17 cellular contexts compared by ENCODE assay signal in genomic region chr2:54287532-54287931, GRCh38. TPM values are rescaled to one million over a fixed set of nuclear protein-coding genes. Genes with fewer than 3 reads are reported as not detected.
DNase-seq lines count a peak whose midpoint lies in the region; ATAC-seq, FAIRE-seq and TF ChIP-seq lines count a peak whose summit lies in the region.
"Had no signal": no experiment of that assay in that cellular context is flagged by ENCODE, and none has a peak within 500 bp of the region (broad histone marks: within the 10 kb centered on the region; RNA-seq: fewer than 3 reads in every experiment).

No MANE protein-coding gene starts in this region.

- DNase-seq in H54 (ENCODE audit: insufficient read length, low spot score) (no peak), Right ventricle myocardium superior (no peak), prostate gland (ENCODE audit: low spot score) (peak; percentile 27), testis (peak; percentile 16), coronary artery (ENCODE audit: low spot score) (no peak), COLO829 (ENCODE audit: low spot score) (no peak)
- DNase-seq in activated effector memory CD4-positive, alpha-beta T cell treated with anti-CD3 and anti-CD28 coated beads, Interleukin-2, amount 50 U/mL, for 16 hours = no peak
- DNase-seq: AML-193, IMR-90, Kasumi-1, NCI-H1930, NCI-H510A treated with DMSO at 0.1 percent for 48 hours, Peyer's patch had no signal

- H3K36me3 ChIP-seq in prostate gland = no peaks in the 10 kb centered on the region
- H3K36me3 ChIP-seq in testis (ENCODE audit: low read depth, missing control alignments) = no peaks in the 10 kb centered on the region
- H3K36me3 ChIP-seq: Peyer's patch had no signal

- H3K9me3 ChIP-seq in prostate gland = no peaks in the 10 kb centered on the region
- H3K9me3 ChIP-seq in testis = no peaks in the 10 kb centered on the region
- H3K9me3 ChIP-seq: A549, Peyer's patch had no signal

- intact Hi-C loops in Right ventricle myocardium superior (cut with DNase I) (no loop called here), prostate gland (cut with DNase I) (no loop called here), testis (cut with DNase I; ENCODE audit: low total_unique reads) (no loop called here)

- ATAC-seq in Right ventricle myocardium superior (ENCODE audit: poor library complexity) = peak; percentile 81
- ATAC-seq: A549, HCT116 had no signal

- no peak overlapping the region for H3K27ac ChIP-seq in prostate gland
- H3K27ac ChIP-seq in testis = no peak overlapping the region
- H3K27ac ChIP-seq in coronary artery = no peak overlapping the region
- H3K27ac ChIP-seq: A549, Peyer's patch had no signal

- H3K27me3 ChIP-seq in prostate gland (replicated peaks; ENCODE audit: insufficient read depth) (no peaks in the 10 kb centered on the region), testis (no peaks in the 10 kb centered on the region)
- H3K27me3 ChIP-seq: Peyer's patch had no signal

- TF ChIP-seq CTCF in prostate gland (IDR thresholded peaks at IDR 0.05) (no peak), testis (IDR thresholded peaks at IDR 0.05) (no peak), coronary artery (IDR thresholded peaks at IDR 0.05) (no peak)

- 51% methylated on average over 2 of the region's 2 CpGs for WGBS in prostate gland
- 57 to 68% methylated on average over 1 to 2 of the region's 2 CpGs for WGBS in testis, 2 donors

- TF ChIP-seq POLR2A in H54 (IDR thresholded peaks at IDR 0.05; ENCODE audit: low read depth, low read length) (no peak), prostate gland (IDR thresholded peaks at IDR 0.05) (no peak), testis (IDR thresholded peaks at IDR 0.05) (no peak)

- H3K4me3 ChIP-seq in prostate gland = no peak overlapping the region
- no peak overlapping the region for H3K4me3 ChIP-seq in testis
- no peak overlapping the region for H3K4me3 ChIP-seq in coronary artery
- H3K4me3 ChIP-seq: A549, Peyer's patch had no signal

- H3K4me1 ChIP-seq in prostate gland (replicated peaks) (no peaks in the 10 kb centered on the region), testis (no peaks in the 10 kb centered on the region)
- H3K4me1 ChIP-seq: A549, Peyer's patch had no signal

- FAIRE-seq in H54 (lab: Jason Lieb, UNC) = peak; percentile 33
- FAIRE-seq: A549, GM12891 had no signal

RNA-seq across cellular contexts. Expression of gene TSPYL6, which starts 31.5 kb away (rescaled TPM):
- total RNA-seq in Right ventricle myocardium superior (not detected), prostate gland (10 to 100 TPM in 1 of 2 donors, not detected in 1; 16.8 TPM), testis (10 to 100 TPM; 37.9 to 38.3 TPM)
- polyA plus RNA-seq in testis (ENCODE audit: insufficient read depth, low read depth, low replicate concordance) = 53.9 TPM
- total RNA-seq: HT-29, IMR-90, Peyer's patch had no signal
- polyA plus RNA-seq: A549, IMR-90 had no signal

Comparison
In these comparisons a context has a peak if more than half of its experiments do, and no peak if none do; other contexts are left out.
1. DNase-seq: peak in prostate gland (single experiment) and testis (single experiment); none in H54 (single experiment), Right ventricle myocardium superior (single experiment), coronary artery (single experiment), COLO829 (single experiment) and activated effector memory CD4-positive, alpha-beta T cell treated with anti-CD3 and anti-CD28 coated beads, Interleukin-2, amount 50 U/mL, for 16 hours (single experiment).